30 cellular contexts compared by ENCODE assay signal in genomic region chr10:116602648-116603400, GRCh38. TPM values are rescaled to one million over a fixed set of nuclear protein-coding genes. Genes with fewer than 3 reads are reported as not detected.
"Had no signal": no experiment of that assay in that cellular context is flagged by ENCODE, and none has a peak within 500 bp of the region (broad histone marks: within the 10 kb centered on the region; RNA-seq: fewer than 3 reads in every experiment).

No MANE protein-coding gene starts in this region.

- H3K4me1 ChIP-seq: psoas muscle, spleen, tibial artery, upper lobe of left lung had no signal

- FAIRE-seq: endothelial cell of umbilical vein, kidney had no signal

- H3K4me3 ChIP-seq: coronary artery, hepatocyte, lung, psoas muscle, spleen, tibial artery, upper lobe of left lung had no signal

- H3K36me3 ChIP-seq: spleen, tibial artery, upper lobe of left lung had no signal

- DNase-seq: effector CD4-positive, alpha-beta T cell; endodermal cell; erythroblast; foreskin melanocyte; kidney; left cardiac atrium; left ventricle myocardium superior; mesenchymal stem cell; midbrain; naive B cell; psoas muscle; retina; spleen; stimulated activated CD4-positive, alpha-beta T cell treated with anti-CD3 and anti-CD28 coated beads, Interleukin-15, amount 100 ng/mL, for 24 hours; stimulated activated CD4-positive, alpha-beta T cell treated with anti-CD3 and anti-CD28 coated beads, Interleukin-1b, Interleukin-23, amount 100 ng/mL, for 48 hours; stimulated activated CD4-positive, alpha-beta T cell treated with anti-CD3 and anti-CD28 coated beads, Interleukin-4, amount 100 ng/mL, for 24 hours; tibial artery had no signal

- H3K27ac ChIP-seq: coronary artery, hepatocyte, psoas muscle, spleen, tibial artery, upper lobe of left lung had no signal

- H3K27me3 ChIP-seq: upper lobe of left lung had no signal

- H3K4me1 Mint-ChIP-seq: endodermal cell; naive B cell; nephron; stimulated activated memory B cell treated with anti-CD40 and anti-IgM and Interleukin-4, amounts not matched to agents 10 μg/mL and 1 μg/mL and 100 μg/mL, for 72 hours had no signal

- H3K9me3 ChIP-seq: psoas muscle, spleen, tibial artery, upper lobe of left lung had no signal

- ATAC-seq: left cardiac atrium; left ventricle myocardium superior; psoas muscle; sciatic nerve; stimulated activated memory B cell treated with anti-CD40 and anti-IgM and Interleukin-4, amounts not matched to agents 10 μg/mL and 1 μg/mL and 100 μg/mL, for 72 hours had no signal

- H3K4me2 ChIP-seq: hepatocyte had no signal

- H3K4me3 Mint-ChIP-seq: endodermal cell; naive B cell; nephron; stimulated activated memory B cell treated with anti-CD40 and anti-IgM and Interleukin-4, amounts not matched to agents 10 μg/mL and 1 μg/mL and 100 μg/mL, for 72 hours; stimulated activated naive CD8-positive, alpha-beta T cell treated with anti-CD3 and anti-CD28 coated beads, Interleukin-15, Interleukin-2, amounts not matched to agents 100 ng/mL and 50 ng/mL, for 24 hours had no signal

- H3K27ac Mint-ChIP-seq: endodermal cell; naive B cell; nephron; stimulated activated memory B cell treated with anti-CD40 and anti-IgM and Interleukin-4, amounts not matched to agents 10 μg/mL and 1 μg/mL and 100 μg/mL, for 72 hours; stimulated activated naive CD8-positive, alpha-beta T cell treated with anti-CD3 and anti-CD28 coated beads, Interleukin-15, Interleukin-2, amounts not matched to agents 100 ng/mL and 50 ng/mL, for 24 hours had no signal

- H3K9me3 Mint-ChIP-seq: endodermal cell; nephron; stimulated activated memory B cell treated with anti-CD40 and anti-IgM and Interleukin-4, amounts not matched to agents 10 μg/mL and 1 μg/mL and 100 μg/mL, for 72 hours; stimulated activated naive CD8-positive, alpha-beta T cell treated with anti-CD3 and anti-CD28 coated beads, Interleukin-15, Interleukin-2, amounts not matched to agents 100 ng/mL and 50 ng/mL, for 24 hours had no signal

- H3K36me3 Mint-ChIP-seq: naive B cell; stimulated activated memory B cell treated with anti-CD40 and anti-IgM and Interleukin-4, amounts not matched to agents 10 μg/mL and 1 μg/mL and 100 μg/mL, for 72 hours had no signal

RNA-seq across cellular contexts. Expression of gene PNLIPRP1, which starts 12.1 kb away (rescaled TPM):
- total RNA-seq: dermis microvascular lymphatic vessel endothelial cell, endodermal cell, endothelial cell of umbilical vein, hepatocyte, kidney, left cardiac atrium, left ventricle myocardium superior, omental fat pad, skeletal muscle tissue, temporal lobe had no signal
- polyA plus RNA-seq: endothelial cell of umbilical vein had no signal

RNA-seq across cellular contexts. Expression of gene PNLIPRP2, which starts 17.9 kb away (rescaled TPM):
- total RNA-seq: dermis microvascular lymphatic vessel endothelial cell, endothelial cell of umbilical vein, kidney, left cardiac atrium, left ventricle myocardium superior, omental fat pad, skeletal muscle tissue, temporal lobe had no signal
- polyA plus RNA-seq: endothelial cell of umbilical vein had no signal

RNA-seq across cellular contexts. Expression of gene PNLIP, which starts 57.1 kb away (rescaled TPM):
- total RNA-seq: dermis microvascular lymphatic vessel endothelial cell, endodermal cell, endothelial cell of umbilical vein, kidney, left cardiac atrium, left ventricle myocardium superior, temporal lobe had no signal
- polyA plus RNA-seq: endothelial cell of umbilical vein, hepatocyte had no signal
